ENCODE assay signal across 19 cellular contexts in genomic region chr2:240132651-240132980, GRCh38. TPM values are rescaled to one million over a fixed set of nuclear protein-coding genes. Genes with fewer than 3 reads are reported as not detected.
DNase-seq lines count a peak whose midpoint lies in the region; ATAC-seq and TF ChIP-seq lines count a peak whose summit lies in the region.
"Had no signal": no experiment of that assay in that cellular context is flagged by ENCODE, and none has a peak within 500 bp of the region (broad histone marks: within the 10 kb centered on the region; RNA-seq: fewer than 3 reads in every experiment).

No MANE protein-coding gene starts in this region.

- no peak overlapping the region for H3K4me3 ChIP-seq in upper lobe of right lung
- H3K4me3 ChIP-seq: BLaER1 treated with 17β-estradiol and CSF1 and Interleukin-3, amounts not matched to agents 10 nM and 100 nM; MG63; Peyer's patch had no signal

- H3K27me3 ChIP-seq in upper lobe of right lung, result no peaks in the 10 kb centered on the region
- H3K27me3 ChIP-seq: MG63, Peyer's patch had no signal

- ATAC-seq in upper lobe of right lung (no peak), GM18520 (IDR thresholded peaks at IDR 0.05; ENCODE audit: unreplicated experiment) (no peak)

- H3K27ac ChIP-seq in temporal lobe (ENCODE audit: low read depth, low read length) (peak overlapping the region; percentile 88), upper lobe of right lung (no peak overlapping the region)
- H3K27ac ChIP-seq: BLaER1 treated with 17β-estradiol and CSF1 and Interleukin-3, amounts not matched to agents 10 nM and 100 nM; Peyer's patch had no signal

- DNase-seq in activated effector memory CD4-positive, alpha-beta T cell treated with anti-CD3 and anti-CD28 coated beads, Interleukin-2, amount 50 U/mL, for 16 hours, result peak; percentile 49
- DNase-seq in activated effector memory CD4-positive, alpha-beta T cell treated with Interleukin-2 at 50 U/mL for 16 hours, result no peak
- DNase-seq in globus pallidus (ENCODE audit: low spot score) (peak; percentile 29), pons (ENCODE audit: low spot score) (peak; percentile 86), NCI-H69 (lab: John Stamatoyannopoulos, UW) (no peak), upper lobe of right lung (no peak)
- DNase-seq: DMS79 treated with DMSO at 0.1 percent for 48 hours, HCEC 1CT, IMR-90, Karpas-422, MG63, NCI-H1092, NCI-H510A treated with DMSO at 0.1 percent for 48 hours had no signal

- peaks cover 54% of the 10 kb centered on the region for H3K36me3 ChIP-seq in upper lobe of right lung

- TF ChIP-seq CTCF in upper lobe of right lung (IDR thresholded peaks at IDR 0.05), result no peak

- H3K9me3 ChIP-seq in upper lobe of right lung, result no peaks in the 10 kb centered on the region
- H3K9me3 ChIP-seq: BLaER1 treated with 17β-estradiol and CSF1 and Interleukin-3, amounts not matched to agents 10 nM and 100 nM; MG63; Peyer's patch had no signal

- H3K4me1 ChIP-seq in upper lobe of right lung, result peaks cover 10% of the 10 kb centered on the region

- intact Hi-C loops in upper lobe of right lung (cut with DNase I), result no loop called here

RNA-seq across cellular contexts. Expression of gene COPS9, which starts 3.5 kb away (rescaled TPM):
- total RNA-seq in temporal lobe (49.2 TPM), upper lobe of right lung (98.1 TPM)

RNA-seq across cellular contexts. Expression of gene OTOS, which starts 7.8 kb away (rescaled TPM):
- not detected for total RNA-seq in temporal lobe
- not detected for total RNA-seq in upper lobe of right lung
- total RNA-seq: G401, HT1080, IMR-90, Peyer's patch had no signal

Comparison
In these comparisons a context has a peak if more than half of its experiments do, and no peak if none do; other contexts are left out.
1. DNase-seq: peak in activated effector memory CD4-positive, alpha-beta T cell treated with anti-CD3 and anti-CD28 coated beads, Interleukin-2, amount 50 U/mL, for 16 hours (single experiment), globus pallidus (single experiment) and pons (single experiment); none in activated effector memory CD4-positive, alpha-beta T cell treated with Interleukin-2 at 50 U/mL for 16 hours (single experiment), NCI-H69 (single experiment) and upper lobe of right lung (single experiment).